ENCODE assay signal across 23 cellular contexts in genomic region chr21:32742470-32742869, GRCh38.
"Had no signal": no experiment of that assay in that cellular context is flagged by ENCODE, and none has a peak within 500 bp of the region (broad histone marks: within the 10 kb centered on the region; RNA-seq: fewer than 3 reads in every experiment).

No MANE protein-coding gene starts in this region.

- H3K4me1 ChIP-seq: colonic mucosa, prostate gland, sigmoid colon, testis, upper lobe of left lung, vagina had no signal

- H3K27me3 Mint-ChIP-seq: activated CD8-positive, alpha-beta memory T cell treated with anti-CD3 and anti-CD28 coated beads, Interleukin-2, amount 10 ng/mL, durations not matched to agents 7 days and 5 days; activated naive CD4-positive, alpha-beta T cell treated with anti-CD3 and anti-CD28 coated beads, Interleukin-2, amount 10 ng/mL, durations not matched to agents 7 days and 5 days had no signal

- H3K27me3 ChIP-seq: colonic mucosa, ovary, sigmoid colon, testis, upper lobe of left lung, vagina had no signal

- DNase-seq: activated CD4-positive, alpha-beta T cell treated with anti-CD3 and anti-CD28 coated beads for 1 hour; activated CD8-positive, alpha-beta memory T cell treated with anti-CD3 and anti-CD28 coated beads, Interleukin-2, amount 10 ng/mL, durations not matched to agents 7 days and 5 days; activated CD8-positive, alpha-beta T cell treated with anti-CD3 and anti-CD28 coated beads, Interleukin-2, amount 10 ng/mL, durations not matched to agents 7 days and 5 days; activated gamma-delta T cell; activated naive CD4-positive, alpha-beta T cell treated with anti-CD3 and anti-CD28 coated beads, Interleukin-2, amount 10 ng/mL, durations not matched to agents 7 days and 5 days; anterior cingulate cortex; cerebellar nuclear complex; colonic mucosa; effector CD8-positive, alpha-beta T cell; islet precursor cell; left cardiac atrium; left ventricle myocardium superior; ovary; retina; sigmoid colon; small intestine; stimulated activated CD4-positive, alpha-beta T cell treated with anti-CD3 and anti-CD28 coated beads, Interleukin-1b, Interleukin-23, amount 100 ng/mL, for 48 hours; stimulated activated naive CD8-positive, alpha-beta T cell treated with anti-CD3 and anti-CD28 coated beads, Interleukin-15, Interleukin-2, amounts not matched to agents 100 U/mL and 50 U/mL, for 24 hours; T-helper 2 cell; testis; upper lobe of left lung had no signal

- ATAC-seq: activated CD8-positive, alpha-beta memory T cell treated with anti-CD3 and anti-CD28 coated beads, Interleukin-2, amount 10 ng/mL, durations not matched to agents 7 days and 5 days; activated CD8-positive, alpha-beta T cell treated with anti-CD3 and anti-CD28 coated beads, Interleukin-2, amount 10 ng/mL, durations not matched to agents 7 days and 5 days; left cardiac atrium; left ventricle myocardium superior; stimulated activated naive CD8-positive, alpha-beta T cell treated with anti-CD3 and anti-CD28 coated beads, Interleukin-15, Interleukin-2, amounts not matched to agents 100 U/mL and 50 U/mL, for 24 hours had no signal

- H3K27ac Mint-ChIP-seq: activated CD8-positive, alpha-beta memory T cell treated with anti-CD3 and anti-CD28 coated beads, Interleukin-2, amount 10 ng/mL, durations not matched to agents 7 days and 5 days; activated CD8-positive, alpha-beta T cell treated with anti-CD3 and anti-CD28 coated beads, Interleukin-2, amount 10 ng/mL, durations not matched to agents 7 days and 5 days; activated naive CD4-positive, alpha-beta T cell treated with anti-CD3 and anti-CD28 coated beads, Interleukin-2, amount 10 ng/mL, durations not matched to agents 7 days and 5 days had no signal

- H3K9me3 Mint-ChIP-seq: activated naive CD4-positive, alpha-beta T cell treated with anti-CD3 and anti-CD28 coated beads, Interleukin-2, amount 10 ng/mL, durations not matched to agents 7 days and 5 days had no signal

- H3K4me3 Mint-ChIP-seq: activated CD8-positive, alpha-beta memory T cell treated with anti-CD3 and anti-CD28 coated beads, Interleukin-2, amount 10 ng/mL, durations not matched to agents 7 days and 5 days; activated CD8-positive, alpha-beta T cell treated with anti-CD3 and anti-CD28 coated beads, Interleukin-2, amount 10 ng/mL, durations not matched to agents 7 days and 5 days; activated naive CD4-positive, alpha-beta T cell treated with anti-CD3 and anti-CD28 coated beads, Interleukin-2, amount 10 ng/mL, durations not matched to agents 7 days and 5 days had no signal

- H3K4me3 ChIP-seq: colonic mucosa, ovary, prostate gland, sigmoid colon, testis, upper lobe of left lung, vagina had no signal

- H3K9me3 ChIP-seq: colonic mucosa, ovary, prostate gland, sigmoid colon, testis, upper lobe of left lung, vagina had no signal

- H3K36me3 ChIP-seq: colonic mucosa, ovary had no signal

- H3K27ac ChIP-seq: colonic mucosa, ovary, prostate gland, sigmoid colon, testis, upper lobe of left lung, vagina had no signal
